ENCODE assay signal across 18 cellular contexts in the genomic region with DNA sequence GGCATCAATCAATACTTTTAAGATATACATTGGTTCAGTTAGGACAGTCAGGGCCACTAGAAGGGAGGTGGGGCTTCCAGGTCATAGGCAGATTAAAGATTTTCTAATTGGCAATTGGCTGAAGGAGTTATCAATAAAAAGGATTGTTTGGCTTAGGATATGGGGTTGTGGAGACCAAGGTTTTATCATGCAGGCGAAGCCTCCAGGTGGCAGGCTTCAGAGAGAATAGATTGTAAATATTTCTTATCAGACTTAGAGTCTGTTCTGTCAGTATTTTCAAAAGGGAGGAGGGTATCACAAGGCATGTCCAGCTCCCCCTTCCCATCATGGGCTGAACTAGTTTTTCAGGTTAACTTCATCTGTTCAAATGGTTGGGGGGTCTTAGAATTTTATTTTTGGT.
"Had no signal": no experiment of that assay in that cellular context is flagged by ENCODE, and none has a peak within 500 bp of the region (broad histone marks: within the 10 kb centered on the region; RNA-seq: fewer than 3 reads in every experiment).

No MANE protein-coding gene starts in this region.

- ATAC-seq: left lung; natural killer cell; stimulated activated naive CD8-positive, alpha-beta T cell treated with anti-CD3 and anti-CD28 coated beads, Interleukin-15, amount 100 ng/mL, for 72 hours; T-cell had no signal

- H3K9me3 ChIP-seq: left lung, sigmoid colon, spleen, tibial artery had no signal

- H3K4me3 Mint-ChIP-seq: activated CD4-positive, alpha-beta memory T cell treated with anti-CD3 and anti-CD28 coated beads, Interleukin-2, amount 10 ng/mL, durations not matched to agents 7 days and 5 days; activated naive CD4-positive, alpha-beta T cell treated with anti-CD3 and anti-CD28 coated beads, Interleukin-2, amount 10 ng/mL, durations not matched to agents 7 days and 5 days; immature natural killer cell; natural killer cell; stimulated activated naive CD8-positive, alpha-beta T cell treated with anti-CD3 and anti-CD28 coated beads, Interleukin-15, amount 100 ng/mL, for 72 hours; T-cell; T-helper 2 cell treated with Interferon-gamma antibody and Interleukin-4, amounts not matched to agents 5 μg/mL and 100 μg/mL, for 36 hours had no signal

- H3K4me1 Mint-ChIP-seq: activated CD4-positive, alpha-beta memory T cell treated with anti-CD3 and anti-CD28 coated beads, Interleukin-2, amount 10 ng/mL, durations not matched to agents 7 days and 5 days; activated naive CD4-positive, alpha-beta T cell treated with anti-CD3 and anti-CD28 coated beads, Interleukin-2, amount 10 ng/mL, durations not matched to agents 7 days and 5 days; immature natural killer cell; natural killer cell; stimulated activated naive CD8-positive, alpha-beta T cell treated with anti-CD3 and anti-CD28 coated beads, Interleukin-15, amount 100 ng/mL, for 72 hours; T-cell had no signal

- H3K27ac Mint-ChIP-seq: activated CD4-positive, alpha-beta memory T cell treated with anti-CD3 and anti-CD28 coated beads, Interleukin-2, amount 10 ng/mL, durations not matched to agents 7 days and 5 days; activated naive CD4-positive, alpha-beta T cell treated with anti-CD3 and anti-CD28 coated beads, Interleukin-2, amount 10 ng/mL, durations not matched to agents 7 days and 5 days; immature natural killer cell; natural killer cell; stimulated activated naive CD8-positive, alpha-beta T cell treated with anti-CD3 and anti-CD28 coated beads, Interleukin-15, amount 100 ng/mL, for 72 hours; T-cell; T-helper 2 cell treated with Interferon-gamma antibody and Interleukin-4, amounts not matched to agents 5 μg/mL and 100 μg/mL, for 36 hours had no signal

- H3K36me3 ChIP-seq: cardiac muscle cell, left lung, sigmoid colon, spleen, tibial artery had no signal

- H3K4me1 ChIP-seq: left lung, sigmoid colon, spleen, tibial artery had no signal

- H3K27me3 Mint-ChIP-seq: activated CD4-positive, alpha-beta memory T cell treated with anti-CD3 and anti-CD28 coated beads, Interleukin-2, amount 10 ng/mL, durations not matched to agents 7 days and 5 days; activated naive CD4-positive, alpha-beta T cell treated with anti-CD3 and anti-CD28 coated beads, Interleukin-2, amount 10 ng/mL, durations not matched to agents 7 days and 5 days had no signal

- H3K27ac ChIP-seq: cardiac muscle cell, left lung, sigmoid colon, spleen, tibial artery had no signal

- H3K36me3 Mint-ChIP-seq: activated naive CD4-positive, alpha-beta T cell treated with anti-CD3 and anti-CD28 coated beads, Interleukin-2, amount 10 ng/mL, durations not matched to agents 7 days and 5 days; immature natural killer cell; natural killer cell; T-cell had no signal

- DNase-seq: activated CD4-positive, alpha-beta memory T cell treated with anti-CD3 and anti-CD28 coated beads, Interleukin-2, amount 10 ng/mL, durations not matched to agents 7 days and 5 days; activated CD4-positive, alpha-beta T cell treated with anti-CD3 and anti-CD28 coated beads for 48 hours; activated effector memory CD4-positive, alpha-beta T cell treated with anti-CD3 and anti-CD28 coated beads, Interleukin-2, amount 50 U/mL, for 16 hours; activated naive CD4-positive, alpha-beta T cell treated with anti-CD3 and anti-CD28 coated beads, Interleukin-2, amount 10 ng/mL, durations not matched to agents 7 days and 5 days; activated T-cell treated with anti-CD3 and anti-CD28 coated beads for 4 hours; cortex of kidney; immature natural killer cell; left lung; natural killer cell; sigmoid colon; spleen; stimulated activated CD4-positive, alpha-beta T cell treated with anti-CD3 and anti-CD28 coated beads, Interleukin-4, amount 100 ng/mL, for 4 hours; stimulated activated naive CD8-positive, alpha-beta T cell treated with anti-CD3 and anti-CD28 coated beads, Interleukin-15, amount 100 ng/mL, for 72 hours; T-cell; tibial artery had no signal

- H3K27me3 ChIP-seq: cardiac muscle cell, left lung, sigmoid colon, spleen, tibial artery had no signal

- H3K9me3 Mint-ChIP-seq: activated CD4-positive, alpha-beta memory T cell treated with anti-CD3 and anti-CD28 coated beads, Interleukin-2, amount 10 ng/mL, durations not matched to agents 7 days and 5 days; activated naive CD4-positive, alpha-beta T cell treated with anti-CD3 and anti-CD28 coated beads, Interleukin-2, amount 10 ng/mL, durations not matched to agents 7 days and 5 days; immature natural killer cell; natural killer cell; stimulated activated naive CD8-positive, alpha-beta T cell treated with anti-CD3 and anti-CD28 coated beads, Interleukin-15, amount 100 ng/mL, for 72 hours; T-cell; T-helper 2 cell treated with Interferon-gamma antibody and Interleukin-4, amounts not matched to agents 5 μg/mL and 100 μg/mL, for 36 hours had no signal

- H3K4me3 ChIP-seq: cardiac muscle cell, left lung, lung, sigmoid colon, spleen, tibial artery had no signal
